ENCODE assay signal across 20 cellular contexts in genomic region chrX:11968470-11968869, GRCh38.
DNase-seq lines count a peak whose midpoint lies in the region; ATAC-seq and TF ChIP-seq lines count a peak whose summit lies in the region.
"Had no signal": no experiment of that assay in that cellular context is flagged by ENCODE, and none has a peak within 500 bp of the region (broad histone marks: within the 10 kb centered on the region; RNA-seq: fewer than 3 reads in every experiment).

No MANE protein-coding gene starts in this region.

- TF ChIP-seq EP300 in sigmoid colon (IDR thresholded peaks at IDR 0.05): no peak

- no peak for ATAC-seq in HG02884 (IDR thresholded peaks at IDR 0.05; ENCODE audit: unreplicated experiment)
- ATAC-seq: effector memory CD8-positive, alpha-beta T cell; left cardiac atrium; T-cell had no signal

- no peak overlapping the region for H3K4me3 Mint-ChIP-seq in type B pancreatic cell
- H3K4me3 Mint-ChIP-seq: effector memory CD8-positive, alpha-beta T cell; IgD-negative memory B cell; mesothelial cell of epicardium; T-cell had no signal

- peak overlapping the region; percentile 78 for H3K27ac Mint-ChIP-seq in type B pancreatic cell
- H3K27ac Mint-ChIP-seq: effector memory CD8-positive, alpha-beta T cell; IgD-negative memory B cell; mesothelial cell of epicardium; T-cell had no signal

- no peaks in the 10 kb centered on the region for H3K27me3 Mint-ChIP-seq in type B pancreatic cell
- H3K27me3 Mint-ChIP-seq: effector memory CD8-positive, alpha-beta T cell; IgD-negative memory B cell had no signal

- TF ChIP-seq CTCF in type B pancreatic cell (conservative IDR thresholded peaks at IDR 0.05): no peak
- no peak for TF ChIP-seq CTCF in sigmoid colon (IDR thresholded peaks at IDR 0.05)

- H3K27ac ChIP-seq in sigmoid colon: no peak overlapping the region

- no peaks in the 10 kb centered on the region for H3K9me3 ChIP-seq in sigmoid colon

- 25 to 68% methylated on average over 5 of the region's 5 CpGs for WGBS in sigmoid colon, 2 donors

- H3K9me3 Mint-ChIP-seq in type B pancreatic cell: no peaks in the 10 kb centered on the region
- H3K9me3 Mint-ChIP-seq: effector memory CD8-positive, alpha-beta T cell had no signal

- H3K36me3 ChIP-seq in sigmoid colon: no peaks in the 10 kb centered on the region

- DNase-seq in NCI-H2081 (lab: John Stamatoyannopoulos, UW): peak; percentile 17 to 56
- DNase-seq in NCI-H2081 treated with DMSO at 0.1 percent for 48 hours (lab: John Stamatoyannopoulos, UW): no peak
- DNase-seq in NCI-H774 (lab: John Stamatoyannopoulos, UW): peak; percentile 6
- DNase-seq in glomerular visceral epithelial cell (ENCODE audit: extremely low spot score): peak; percentile 11
- no peak for DNase-seq in type B pancreatic cell (ENCODE audit: extremely low spot score, unreplicated experiment)
- DNase-seq in sigmoid colon: no peak
- DNase-seq in activated CD8-positive, alpha-beta memory T cell treated with anti-CD3 and anti-CD28 coated beads for 24 hours: no peak
- DNase-seq: activated CD4-positive, alpha-beta T cell treated with anti-CD3 and anti-CD28 coated beads, Interleukin-2, amount 50 U/mL, for 4 hours; activated naive CD4-positive, alpha-beta T cell; activated T-cell treated with anti-CD3 and anti-CD28 coated beads for 4 hours; C1 segment of cervical spinal cord; DMS153; effector memory CD8-positive, alpha-beta T cell; hippocampal formation; left cardiac atrium; RPMI8226; T-cell had no signal

- no peaks in the 10 kb centered on the region for H3K4me1 Mint-ChIP-seq in type B pancreatic cell (ENCODE audit: unreplicated experiment)
- H3K4me1 Mint-ChIP-seq: IgD-negative memory B cell, T-cell had no signal

- H3K4me3 ChIP-seq in sigmoid colon: no peak overlapping the region

- no peak for TF ChIP-seq POLR2A in sigmoid colon (IDR thresholded peaks at IDR 0.05)

- intact Hi-C loops in sigmoid colon (cut with DNase I): no loop called here

- H3K4me1 ChIP-seq in sigmoid colon: no peaks in the 10 kb centered on the region

- no peaks in the 10 kb centered on the region for H3K36me3 Mint-ChIP-seq in type B pancreatic cell
- H3K36me3 Mint-ChIP-seq: mesothelial cell of epicardium, T-cell had no signal

- no peaks in the 10 kb centered on the region for H3K27me3 ChIP-seq in sigmoid colon

Comparison
In these comparisons a context has a peak if more than half of its experiments do, and no peak if none do; other contexts are left out.
1. DNase-seq: peak in NCI-H2081 (2 of 2), NCI-H774 (single experiment) and glomerular visceral epithelial cell (single experiment); none in NCI-H2081 treated with DMSO at 0.1 percent for 48 hours (single experiment), type B pancreatic cell (single experiment), sigmoid colon (single experiment) and activated CD8-positive, alpha-beta memory T cell treated with anti-CD3 and anti-CD28 coated beads for 24 hours (single experiment).